In genomic region chr5:87081511-87082372, GRCh38 we compare ENCODE assay signal across 8 cellular contexts.
DNase-seq lines count a peak whose midpoint lies in the region; ATAC-seq and TF ChIP-seq lines count a peak whose summit lies in the region.

No MANE protein-coding gene starts in this region.

- peaks cover 0 to 16% (median 6%) of the 10 kb centered on the region in 11 donors for H3K9me3 Mint-ChIP-seq in naive thymus-derived CD4-positive, alpha-beta T cell

- intact Hi-C loops in naive thymus-derived CD4-positive, alpha-beta T cell (cut with micrococcal nuclease), result loop anchor here (1.0 to 5.0 kb wide), 8 partner anchors 8 to 331 kb away; partner anchors contain the start of genes CCNH (in 1 of the 2) and RASA1 (in 1 of the 2)

- H3K36me3 ChIP-seq in naive thymus-derived CD4-positive, alpha-beta T cell (ENCODE audit: control insufficient read depth in 2 of 3, insufficient read depth in 3 of 3, low read length in 3 of 3), result no peaks in the 10 kb centered on the region

- no peaks in the 10 kb centered on the region for H3K27me3 ChIP-seq in naive thymus-derived CD4-positive, alpha-beta T cell (ENCODE audit: control insufficient read depth in 2 of 2, insufficient read depth in 2 of 2, low read length in 2 of 2)

- H3K27me3 Mint-ChIP-seq in naive thymus-derived CD4-positive, alpha-beta T cell, result no peaks in the 10 kb centered on the region

- H3K27ac Mint-ChIP-seq in naive thymus-derived CD4-positive, alpha-beta T cell, result peak overlapping the region; percentile 53 to 85 (median 68)

- peaks cover 0 to 21% (median 6%) of the 10 kb centered on the region in 5 donors for H3K36me3 Mint-ChIP-seq in naive thymus-derived CD4-positive, alpha-beta T cell

- H3K4me3 ChIP-seq in naive thymus-derived CD4-positive, alpha-beta T cell (ENCODE audit: low read length), result no peak overlapping the region

- peak; percentile 47 for DNase-seq in GM10248 (ENCODE audit: extremely low spot score)
- peak; percentile 6 to 12 for DNase-seq in activated CD4-positive, alpha-beta T cell treated with anti-CD3 and anti-CD28 coated beads, Interleukin-2, amount 50 U/mL, for 4 hours
- DNase-seq in naive thymus-derived CD4-positive, alpha-beta T cell, result peak in 8 of 9 donors; percentile 11 to 59 (median 44)
- no peak for DNase-seq in AG08396 (ENCODE audit: low spot score)
- DNase-seq in iPS-NIHi11 (ENCODE audit: low spot score), result no peak

- peaks cover 20 to 60% (median 51%) of the 10 kb centered on the region in 7 donors for H3K4me1 Mint-ChIP-seq in naive thymus-derived CD4-positive, alpha-beta T cell

- H3K4me3 Mint-ChIP-seq in naive thymus-derived CD4-positive, alpha-beta T cell, result peak overlapping the region; percentile 42 to 86 (median 72)

- POLR2A ChIA-PET in GM10248 (lab: Yijun Ruan, JAX), result no interaction called here
- POLR2A ChIA-PET in naive thymus-derived CD4-positive, alpha-beta T cell (lab: Charles Lee), result interaction anchor here (0.7 kb wide), 1 partner anchor 40 kb away, joined by 4 read pairs; no protein-coding TSS in a partner anchor

- peaks cover 18 to 35% of the 10 kb centered on the region in 2 donors for H3K4me1 ChIP-seq in naive thymus-derived CD4-positive, alpha-beta T cell (ENCODE audit: control insufficient read depth in 2 of 2, insufficient read depth in 2 of 2, low read length in 2 of 2)

- CTCF ChIA-PET in GM10248 (lab: Yijun Ruan, JAX), result interaction anchor here (0.8 kb wide), 1 partner anchor 10 kb away, joined by 3 read pairs; no protein-coding TSS in a partner anchor
- CTCF ChIA-PET in naive thymus-derived CD4-positive, alpha-beta T cell (lab: Charles Lee), result interaction anchor here (0.7 kb wide), 1 partner anchor 18 kb away, joined by 3 read pairs; no protein-coding TSS in a partner anchor

- no peak overlapping the region for H3K27ac ChIP-seq in naive thymus-derived CD4-positive, alpha-beta T cell (ENCODE audit: low read depth, low read length)

- TF ChIP-seq CTCF in GM10248 (IDR thresholded peaks at IDR 0.05; ENCODE audit: control extremely low read depth, extremely low read depth, low read depth, missing control alignments), result no peak

- ATAC-seq in GM19463 (IDR thresholded peaks at IDR 0.05; ENCODE audit: unreplicated experiment), result peak; percentile 91
- peak; percentile 89 for ATAC-seq in HG03439 (IDR thresholded peaks at IDR 0.05; ENCODE audit: unreplicated experiment)
- peak; percentile 84 for ATAC-seq in naive thymus-derived CD4-positive, alpha-beta T cell
- no peak for ATAC-seq in activated CD4-positive, CD25-positive, alpha-beta regulatory T cell treated with anti-CD3 and anti-CD28 coated beads, Interleukin-2, amount 50 U/mL, for 24 hours

- H3K9me3 ChIP-seq in naive thymus-derived CD4-positive, alpha-beta T cell (ENCODE audit: control insufficient read depth in 2 of 3, low read length in 3 of 3), result no peaks in the 10 kb centered on the region

Comparison
In these comparisons a context has a peak if more than half of its experiments do, and no peak if none do; other contexts are left out.
1. DNase-seq: peak in GM10248 (single experiment), activated CD4-positive, alpha-beta T cell treated with anti-CD3 and anti-CD28 coated beads, Interleukin-2, amount 50 U/mL, for 4 hours (2 of 2) and naive thymus-derived CD4-positive, alpha-beta T cell (8 of 9); none in AG08396 (single experiment) and iPS-NIHi11 (single experiment).
2. ATAC-seq: peak in GM19463 (single experiment), HG03439 (single experiment) and naive thymus-derived CD4-positive, alpha-beta T cell (single experiment); none in activated CD4-positive, CD25-positive, alpha-beta regulatory T cell treated with anti-CD3 and anti-CD28 coated beads, Interleukin-2, amount 50 U/mL, for 24 hours (0 of 2).